14 cellular contexts compared by ENCODE assay signal in genomic region chr10:72001026-72001380, GRCh38. TPM values are rescaled to one million over a fixed set of nuclear protein-coding genes. Genes with fewer than 3 reads are reported as not detected.
DNase-seq lines count a peak whose midpoint lies in the region; ATAC-seq and TF ChIP-seq lines count a peak whose summit lies in the region.
"Had no signal": no experiment of that assay in that cellular context is flagged by ENCODE, and none has a peak within 500 bp of the region (broad histone marks: within the 10 kb centered on the region; RNA-seq: fewer than 3 reads in every experiment).

No MANE protein-coding gene starts in this region.

- peaks cover 57% of the 10 kb centered on the region for H3K4me1 ChIP-seq in adipocyte (ENCODE audit: control insufficient read depth, insufficient read depth, low read length)
- no peaks in the 10 kb centered on the region for H3K4me1 ChIP-seq in naive thymus-derived CD4-positive, alpha-beta T cell (ENCODE audit: control insufficient read depth in 2 of 2, insufficient read depth in 2 of 2, low read length in 2 of 2)

- H3K4me3 ChIP-seq in AG10803 (ENCODE audit: low read length): no peak overlapping the region
- no peak overlapping the region for H3K4me3 ChIP-seq in adipocyte (ENCODE audit: low read length)
- H3K4me3 ChIP-seq in naive thymus-derived CD4-positive, alpha-beta T cell (ENCODE audit: low read length): no peak overlapping the region
- H3K4me3 ChIP-seq: A549, PC-9 had no signal

- no peaks in the 10 kb centered on the region for H3K9me3 Mint-ChIP-seq in progenitor cell of endocrine pancreas (ENCODE audit: low read depth)
- no peaks in the 10 kb centered on the region for H3K9me3 Mint-ChIP-seq in naive thymus-derived CD4-positive, alpha-beta T cell
- H3K9me3 Mint-ChIP-seq: activated CD8-positive, alpha-beta T cell treated with anti-CD3 and anti-CD28 coated beads for 36 hours; central memory CD8-positive, alpha-beta T cell; naive B cell had no signal

- no peaks in the 10 kb centered on the region for H3K27me3 ChIP-seq in adipocyte (replicated peaks; ENCODE audit: control insufficient read depth, insufficient read depth, low read length)
- H3K27me3 ChIP-seq in naive thymus-derived CD4-positive, alpha-beta T cell (ENCODE audit: control insufficient read depth in 2 of 2, insufficient read depth in 2 of 2, low read length in 2 of 2): no peaks in the 10 kb centered on the region

- intact Hi-C loops in left cardiac atrium (cut with DNase I): no loop called here
- intact Hi-C loops in naive thymus-derived CD4-positive, alpha-beta T cell (cut with micrococcal nuclease): no loop called here

- peak overlapping the region; percentile 62 for H3K27ac Mint-ChIP-seq in progenitor cell of endocrine pancreas
- no peak overlapping the region for H3K27ac Mint-ChIP-seq in naive thymus-derived CD4-positive, alpha-beta T cell
- H3K27ac Mint-ChIP-seq: activated CD8-positive, alpha-beta T cell treated with anti-CD3 and anti-CD28 coated beads for 36 hours had no signal

- ATAC-seq in left cardiac atrium (peak; percentile 7 to 46), GM19324 (IDR thresholded peaks at IDR 0.05; ENCODE audit: low FRiP score, unreplicated experiment) (no peak), GM21381 (IDR thresholded peaks at IDR 0.05; ENCODE audit: unreplicated experiment) (no peak), HG03097 (IDR thresholded peaks at IDR 0.05; ENCODE audit: low FRiP score, unreplicated experiment) (no peak)
- no peak for ATAC-seq in naive thymus-derived CD4-positive, alpha-beta T cell
- ATAC-seq: A549; activated CD8-positive, alpha-beta T cell treated with anti-CD3 and anti-CD28 coated beads for 36 hours had no signal

- peak overlapping the region; percentile 53 for H3K9ac ChIP-seq in adipocyte (ENCODE audit: low read length)

- peaks cover 10% of the 10 kb centered on the region for H3K4me1 Mint-ChIP-seq in progenitor cell of endocrine pancreas (ENCODE audit: low read depth)
- peaks cover 0 to 7% (median 0%) of the 10 kb centered on the region in 7 donors for H3K4me1 Mint-ChIP-seq in naive thymus-derived CD4-positive, alpha-beta T cell

- DNase-seq in AG10803 (ENCODE audit: low read depth): peak; percentile 35
- peak; percentile 49 for DNase-seq in adipocyte (ENCODE audit: low read depth)
- DNase-seq in left cardiac atrium: no peak
- no peak for DNase-seq in progenitor cell of endocrine pancreas (ENCODE audit: low spot score, unreplicated experiment)
- no peak for DNase-seq in naive thymus-derived CD4-positive, alpha-beta T cell
- DNase-seq: activated CD8-positive, alpha-beta T cell treated with anti-CD3 and anti-CD28 coated beads for 36 hours; activated effector memory CD4-positive, alpha-beta T cell treated with Interleukin-2 at 50 U/mL for 16 hours; naive B cell; PC-9 had no signal

- TF ChIP-seq CTCF in AG10803 (conservative IDR thresholded peaks at IDR 0.05; ENCODE audit: low read length) (no peak), progenitor cell of endocrine pancreas (IDR thresholded peaks at IDR 0.05; ENCODE audit: unreplicated experiment) (no peak)

- CTCF ChIA-PET in naive thymus-derived CD4-positive, alpha-beta T cell (lab: Charles Lee): no interaction called here

- no peak overlapping the region for H3K27ac ChIP-seq in naive thymus-derived CD4-positive, alpha-beta T cell (ENCODE audit: low read depth, low read length)
- H3K27ac ChIP-seq: PC-9 had no signal

- peaks cover 16% of the 10 kb centered on the region for H3K36me3 ChIP-seq in adipocyte (ENCODE audit: control insufficient read depth, insufficient read depth, low read length, severe bottlenecking)
- H3K36me3 ChIP-seq in naive thymus-derived CD4-positive, alpha-beta T cell (ENCODE audit: control insufficient read depth in 2 of 3, insufficient read depth in 3 of 3, low read length in 3 of 3): no peaks in the 10 kb centered on the region

- no peaks in the 10 kb centered on the region for H3K27me3 Mint-ChIP-seq in progenitor cell of endocrine pancreas
- H3K27me3 Mint-ChIP-seq in naive thymus-derived CD4-positive, alpha-beta T cell: peaks cover 0 to 2% (median 0%) of the 10 kb centered on the region in 5 donors
- H3K27me3 Mint-ChIP-seq: activated CD8-positive, alpha-beta T cell treated with anti-CD3 and anti-CD28 coated beads for 36 hours had no signal

- POLR2A ChIA-PET in naive thymus-derived CD4-positive, alpha-beta T cell (lab: Charles Lee): no interaction called here

- H3K4me3 Mint-ChIP-seq in progenitor cell of endocrine pancreas (ENCODE audit: low read depth): no peak overlapping the region
- no peak overlapping the region for H3K4me3 Mint-ChIP-seq in naive thymus-derived CD4-positive, alpha-beta T cell
- H3K4me3 Mint-ChIP-seq: activated CD8-positive, alpha-beta T cell treated with anti-CD3 and anti-CD28 coated beads for 36 hours; central memory CD8-positive, alpha-beta T cell had no signal

- H3K9me3 ChIP-seq in adipocyte (ENCODE audit: control insufficient read depth, low read length): no peaks in the 10 kb centered on the region
- H3K9me3 ChIP-seq in naive thymus-derived CD4-positive, alpha-beta T cell (ENCODE audit: control insufficient read depth in 2 of 3, low read length in 3 of 3): no peaks in the 10 kb centered on the region
- H3K9me3 ChIP-seq: A549 had no signal

- no peaks in the 10 kb centered on the region for H3K36me3 Mint-ChIP-seq in progenitor cell of endocrine pancreas (ENCODE audit: insufficient read depth)
- H3K36me3 Mint-ChIP-seq in naive thymus-derived CD4-positive, alpha-beta T cell: no peaks in the 10 kb centered on the region
- H3K36me3 Mint-ChIP-seq: naive B cell had no signal

RNA-seq across cellular contexts. Expression of gene CHST3, which starts 36.8 kb away (rescaled TPM):
- 10 to 100 TPM; 17.7 to 40.0 TPM for total RNA-seq in left cardiac atrium
- 12.9 and 14.1 TPM in 2 replicates for total RNA-seq in progenitor cell of endocrine pancreas
- under 1 TPM in 1 of 5 experiments, not detected in 4; 0.05 TPM for total RNA-seq in naive thymus-derived CD4-positive, alpha-beta T cell
- polyA plus RNA-seq in naive thymus-derived CD4-positive, alpha-beta T cell: not detected

Comparison
In these comparisons a context has a peak if more than half of its experiments do, and no peak if none do; other contexts are left out.
1. DNase-seq: peak in AG10803 (single experiment) and adipocyte (single experiment); none in left cardiac atrium (single experiment), progenitor cell of endocrine pancreas (single experiment) and naive thymus-derived CD4-positive, alpha-beta T cell (0 of 9).
2. ATAC-seq: peak in left cardiac atrium (2 of 2); none in GM19324 (single experiment), GM21381 (single experiment), HG03097 (single experiment) and naive thymus-derived CD4-positive, alpha-beta T cell (single experiment).
3. RNA of gene CHST3, which starts 36.8 kb away (total RNA-seq): 17.7 to 40.0 TPM in left cardiac atrium and 12.9 to 14.1 TPM in progenitor cell of endocrine pancreas; 0.05 TPM in naive thymus-derived CD4-positive, alpha-beta T cell; every median in the first group is over 10 times any median in the second.